Comparison of ENCODE assay signal across 15 cellular contexts in the genomic region with DNA sequence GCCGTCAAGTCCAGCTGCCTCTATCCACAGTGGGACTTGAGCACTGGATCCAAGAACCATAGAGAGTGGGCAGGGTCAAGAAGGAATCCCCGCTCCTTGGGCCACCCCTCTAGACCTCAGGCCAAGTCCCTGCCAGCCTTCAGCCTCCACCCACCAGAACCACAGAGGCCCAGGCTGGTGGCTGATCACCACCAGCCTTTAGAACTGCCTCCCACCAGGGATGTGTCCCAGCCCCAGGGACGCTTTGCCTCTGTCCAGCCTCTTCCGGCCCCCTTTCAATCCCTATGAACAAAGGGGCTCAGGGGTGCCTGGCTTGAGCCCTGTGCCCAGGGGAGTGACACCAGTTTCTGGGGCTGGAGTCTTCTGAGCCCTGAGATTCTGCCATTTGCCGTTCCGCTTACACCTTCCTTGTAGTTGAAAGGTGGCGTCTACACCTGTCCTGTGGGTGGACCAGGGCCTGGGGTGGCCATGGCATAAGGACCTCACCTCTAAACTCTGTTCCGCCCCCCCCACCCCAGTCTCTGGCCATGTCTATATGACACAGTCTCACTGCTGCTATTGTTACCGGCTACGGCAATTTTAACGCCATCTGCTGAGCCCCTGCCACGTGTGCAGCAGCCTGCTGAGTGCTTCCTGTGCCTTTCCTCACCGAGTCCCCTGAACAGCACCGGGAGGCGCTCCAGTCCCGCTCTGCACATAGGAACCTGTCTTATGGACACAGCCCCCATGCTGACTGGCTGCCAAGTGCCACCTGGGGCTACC. TPM values are rescaled to one million over a fixed set of nuclear protein-coding genes. Genes with fewer than 3 reads are reported as not detected.
DNase-seq lines count a peak whose midpoint lies in the region; ATAC-seq and TF ChIP-seq lines count a peak whose summit lies in the region.
"Had no signal": no experiment of that assay in that cellular context is flagged by ENCODE, and none has a peak within 500 bp of the region (broad histone marks: within the 10 kb centered on the region; RNA-seq: fewer than 3 reads in every experiment).

No MANE protein-coding gene starts in this region.

- H3K27me3 ChIP-seq in suprapubic skin: no peaks in the 10 kb centered on the region
- H3K27me3 ChIP-seq: BLaER1 treated with 17β-estradiol and CSF1 and Interleukin-3, amounts not matched to agents 10 nM and 100 nM had no signal

- no peaks in the 10 kb centered on the region for H3K9me3 ChIP-seq in suprapubic skin
- H3K9me3 ChIP-seq: BLaER1 treated with 17β-estradiol and CSF1 and Interleukin-3, amounts not matched to agents 10 nM and 100 nM had no signal

- no peak for TF ChIP-seq POLR2A in suprapubic skin (IDR thresholded peaks at IDR 0.05)

- no peak overlapping the region for H3K27ac ChIP-seq in suprapubic skin

- TF ChIP-seq CTCF in suprapubic skin (IDR thresholded peaks at IDR 0.05): no peak

- peak; percentile 24 for DNase-seq in activated naive CD8-positive, alpha-beta T cell treated with anti-CD3 and anti-CD28 coated beads, Interleukin-2, amount 10 ng/mL, durations not matched to agents 7 days and 5 days
- no peak for DNase-seq in activated naive CD8-positive, alpha-beta T cell treated with anti-CD3 and anti-CD28 coated beads for 36 hours
- peak; percentile 90 for DNase-seq in NCI-H69 (lab: John Stamatoyannopoulos, UW)
- DNase-seq in islet precursor cell: peak; percentile 51
- DNase-seq in suprapubic skin (ENCODE audit: low spot score in 2 of 2): peak; percentile 42 to 71
- no peak for DNase-seq in NCI-H1105 treated with DMSO at 0.1 percent for 48 hours (lab: John Stamatoyannopoulos, UW)
- no peak for DNase-seq in nucleus accumbens (lab: John Stamatoyannopoulos, UW)
- DNase-seq: effector CD8-positive, alpha-beta T cell; GF-D8; stimulated activated CD4-positive, alpha-beta T cell treated with anti-CD3 and anti-CD28 coated beads, Interleukin-4, amount 100 ng/mL, for 1 hour; T-helper 2 cell had no signal

- peaks cover 38% of the 10 kb centered on the region for H3K4me1 ChIP-seq in suprapubic skin

- peaks cover 3% of the 10 kb centered on the region for H3K36me3 ChIP-seq in suprapubic skin

- no peak overlapping the region for H3K27ac Mint-ChIP-seq in activated naive CD8-positive, alpha-beta T cell treated with anti-CD3 and anti-CD28 coated beads, Interleukin-2, amount 10 ng/mL, durations not matched to agents 7 days and 5 days
- H3K27ac Mint-ChIP-seq in activated naive CD8-positive, alpha-beta T cell treated with anti-CD3 and anti-CD28 coated beads for 36 hours: no peak overlapping the region
- H3K27ac Mint-ChIP-seq: stimulated activated naive CD8-positive, alpha-beta T cell treated with anti-CD3 and anti-CD28 coated beads, Interleukin-15, amount 100 ng/mL, for 72 hours had no signal

- no peaks in the 10 kb centered on the region for H3K36me3 Mint-ChIP-seq in activated naive CD8-positive, alpha-beta T cell treated with anti-CD3 and anti-CD28 coated beads, Interleukin-2, amount 10 ng/mL, durations not matched to agents 7 days and 5 days
- no peaks in the 10 kb centered on the region for H3K36me3 Mint-ChIP-seq in activated naive CD8-positive, alpha-beta T cell treated with anti-CD3 and anti-CD28 coated beads for 36 hours

- H3K4me3 Mint-ChIP-seq in activated naive CD8-positive, alpha-beta T cell treated with anti-CD3 and anti-CD28 coated beads, Interleukin-2, amount 10 ng/mL, durations not matched to agents 7 days and 5 days: no peak overlapping the region
- no peak overlapping the region for H3K4me3 Mint-ChIP-seq in activated naive CD8-positive, alpha-beta T cell treated with anti-CD3 and anti-CD28 coated beads for 36 hours
- H3K4me3 Mint-ChIP-seq: stimulated activated naive CD8-positive, alpha-beta T cell treated with anti-CD3 and anti-CD28 coated beads, Interleukin-15, amount 100 ng/mL, for 72 hours had no signal

- TF ChIP-seq EP300 in suprapubic skin (IDR thresholded peaks at IDR 0.05): no peak

- no peak for ATAC-seq in activated naive CD8-positive, alpha-beta T cell treated with anti-CD3 and anti-CD28 coated beads, Interleukin-2, amount 10 ng/mL, durations not matched to agents 7 days and 5 days (ENCODE audit: low read depth)
- ATAC-seq in GM18858 (IDR thresholded peaks at IDR 0.05; ENCODE audit: unreplicated experiment): no peak
- ATAC-seq: stimulated activated naive CD8-positive, alpha-beta T cell treated with anti-CD3 and anti-CD28 coated beads, Interleukin-15, amount 100 ng/mL, for 72 hours had no signal

- POLR2A ChIA-PET in activated naive CD8-positive, alpha-beta T cell treated with anti-CD3 and anti-CD28 coated beads, Interleukin-2, amount 10 ng/mL, durations not matched to agents 7 days and 5 days (lab: Charles Lee): no interaction called here

- no peaks in the 10 kb centered on the region for H3K27me3 Mint-ChIP-seq in activated naive CD8-positive, alpha-beta T cell treated with anti-CD3 and anti-CD28 coated beads, Interleukin-2, amount 10 ng/mL, durations not matched to agents 7 days and 5 days
- peaks cover 3% of the 10 kb centered on the region for H3K27me3 Mint-ChIP-seq in activated naive CD8-positive, alpha-beta T cell treated with anti-CD3 and anti-CD28 coated beads for 36 hours

- peaks cover 4% of the 10 kb centered on the region for H3K4me1 Mint-ChIP-seq in activated naive CD8-positive, alpha-beta T cell treated with anti-CD3 and anti-CD28 coated beads, Interleukin-2, amount 10 ng/mL, durations not matched to agents 7 days and 5 days
- peaks cover 2% of the 10 kb centered on the region for H3K4me1 Mint-ChIP-seq in activated naive CD8-positive, alpha-beta T cell treated with anti-CD3 and anti-CD28 coated beads for 36 hours

- no peaks in the 10 kb centered on the region for H3K9me3 Mint-ChIP-seq in activated naive CD8-positive, alpha-beta T cell treated with anti-CD3 and anti-CD28 coated beads, Interleukin-2, amount 10 ng/mL, durations not matched to agents 7 days and 5 days
- no peaks in the 10 kb centered on the region for H3K9me3 Mint-ChIP-seq in activated naive CD8-positive, alpha-beta T cell treated with anti-CD3 and anti-CD28 coated beads for 36 hours
- H3K9me3 Mint-ChIP-seq: stimulated activated naive CD8-positive, alpha-beta T cell treated with anti-CD3 and anti-CD28 coated beads, Interleukin-15, amount 100 ng/mL, for 72 hours had no signal

- H3K4me3 ChIP-seq in suprapubic skin: no peak overlapping the region
- H3K4me3 ChIP-seq: BLaER1 treated with 17β-estradiol and CSF1 and Interleukin-3, amounts not matched to agents 10 nM and 100 nM had no signal

- 92% methylated on average over 13 of the region's 16 CpGs for WGBS in suprapubic skin

RNA-seq across cellular contexts. Expression of a gene that starts 35.7 kb away (rescaled TPM):
- not detected for total RNA-seq in activated naive CD8-positive, alpha-beta T cell treated with anti-CD3 and anti-CD28 coated beads, Interleukin-2, amount 10 ng/mL, durations not matched to agents 7 days and 5 days
- total RNA-seq in activated naive CD8-positive, alpha-beta T cell treated with anti-CD3 and anti-CD28 coated beads for 36 hours: not detected
- total RNA-seq in suprapubic skin: 10 to 100 TPM in 1 of 4 donors, not detected in 3; 59.2 TPM
- total RNA-seq: lower leg skin had no signal

RNA-seq across cellular contexts. Expression of a gene that starts 42.5 kb away (rescaled TPM):
- not detected for total RNA-seq in activated naive CD8-positive, alpha-beta T cell treated with anti-CD3 and anti-CD28 coated beads, Interleukin-2, amount 10 ng/mL, durations not matched to agents 7 days and 5 days
- total RNA-seq in activated naive CD8-positive, alpha-beta T cell treated with anti-CD3 and anti-CD28 coated beads for 36 hours: not detected
- 1 to 10 TPM in 1 of 4 donors, not detected in 3; 9.5 TPM for total RNA-seq in suprapubic skin
- total RNA-seq: lower leg skin had no signal

Comparison
In these comparisons a context has a peak if more than half of its experiments do, and no peak if none do; other contexts are left out.
1. DNase-seq: peak in activated naive CD8-positive, alpha-beta T cell treated with anti-CD3 and anti-CD28 coated beads, Interleukin-2, amount 10 ng/mL, durations not matched to agents 7 days and 5 days (single experiment), NCI-H69 (single experiment), islet precursor cell (single experiment) and suprapubic skin (2 of 2); none in activated naive CD8-positive, alpha-beta T cell treated with anti-CD3 and anti-CD28 coated beads for 36 hours (single experiment), NCI-H1105 treated with DMSO at 0.1 percent for 48 hours (single experiment) and nucleus accumbens (0 of 56).